10 cellular contexts compared by ENCODE assay signal in genomic region chr17:50785942-50786570, GRCh38. TPM values are rescaled to one million over a fixed set of nuclear protein-coding genes. Genes with fewer than 3 reads are reported as not detected.
DNase-seq lines count a peak whose midpoint lies in the region; ATAC-seq, FAIRE-seq and TF ChIP-seq lines count a peak whose summit lies in the region.
"Had no signal": no experiment of that assay in that cellular context is flagged by ENCODE, and none has a peak within 500 bp of the region (broad histone marks: within the 10 kb centered on the region; RNA-seq: fewer than 3 reads in every experiment).

No MANE protein-coding gene starts in this region.

- intact Hi-C loops in pancreas (cut with DNase I) = loop anchor here (10.0 kb wide), 2 partner anchors 49 to 169 kb away; partner anchors contain the start of gene WFIKKN2 (in 1 of the 3)

- in situ Hi-C loops in G401 (cut with HindIII; ENCODE audit: low sequenced_read_pairs) = loop anchor here (10.0 kb wide), 1 partner anchor 179 kb away; no protein-coding TSS in a partner anchor

- DNase-seq in G401 (ENCODE audit: low spot score) (peak; percentile 91), SHP77 treated with DMSO at 0.1 percent for 48 hours (lab: John Stamatoyannopoulos, UW) (peak; percentile 39), foreskin fibroblast (peak; percentile 64 to 81), pancreas (peak in 3 of 6 donors; percentile 45 to 60 (median 49)), NCI-H1930 (lab: John Stamatoyannopoulos, UW) (no peak), cortex of kidney (lab: John Stamatoyannopoulos, UW) (no peak), coronary artery (ENCODE audit: low spot score) (no peak)
- no peak for DNase-seq in activated T-cell treated with anti-CD3 and anti-CD28 coated beads, Interleukin-2, amount 50 U/mL, for 72 hours
- DNase-seq: activated naive CD8-positive, alpha-beta T cell treated with anti-CD3 and anti-CD28 coated beads, Interleukin-2, amount 10 ng/mL, durations not matched to agents 7 days and 5 days; islet precursor cell had no signal

- H3K27ac ChIP-seq in pancreas (peak overlapping the region in 2 of 4 donors; percentile 38 to 46), coronary artery (no peak overlapping the region)

- no peak overlapping the region for H3K4me3 Mint-ChIP-seq in activated T-cell treated with anti-CD3 and anti-CD28 coated beads, Interleukin-2, amount 50 U/mL, for 72 hours
- H3K4me3 Mint-ChIP-seq: activated naive CD8-positive, alpha-beta T cell treated with anti-CD3 and anti-CD28 coated beads, Interleukin-2, amount 10 ng/mL, durations not matched to agents 7 days and 5 days had no signal

- H3K27me3 Mint-ChIP-seq in activated T-cell treated with anti-CD3 and anti-CD28 coated beads, Interleukin-2, amount 50 U/mL, for 72 hours (ENCODE audit: low read depth) = no peaks in the 10 kb centered on the region

- FAIRE-seq in pancreas (lab: Jason Lieb, UNC) = no peak

- peaks cover 0 to 10% (median 9%) of the 10 kb centered on the region in 3 donors for H3K4me1 ChIP-seq in pancreas

- H3K9me3 ChIP-seq in pancreas = no peaks in the 10 kb centered on the region

- peak; percentile 81 to 88 (median 86) for ATAC-seq in pancreas
- ATAC-seq in activated T-cell treated with anti-CD3 and anti-CD28 coated beads, Interleukin-2, amount 50 U/mL, for 72 hours (replicated peaks in 1 of 2) = no peak

- no peaks in the 10 kb centered on the region for H3K9me3 Mint-ChIP-seq in activated T-cell treated with anti-CD3 and anti-CD28 coated beads, Interleukin-2, amount 50 U/mL, for 72 hours
- H3K9me3 Mint-ChIP-seq: activated naive CD8-positive, alpha-beta T cell treated with anti-CD3 and anti-CD28 coated beads, Interleukin-2, amount 10 ng/mL, durations not matched to agents 7 days and 5 days had no signal

- peaks cover 11% of the 10 kb centered on the region for H3K4me1 Mint-ChIP-seq in activated T-cell treated with anti-CD3 and anti-CD28 coated beads, Interleukin-2, amount 50 U/mL, for 72 hours (ENCODE audit: low read depth)

- H3K27me3 ChIP-seq in pancreas = no peaks in the 10 kb centered on the region

- no peaks in the 10 kb centered on the region for H3K36me3 ChIP-seq in pancreas

- H3K4me3 ChIP-seq in foreskin fibroblast (ENCODE audit: low read depth in 1 of 2, low read length in 2 of 2) (no peak overlapping the region), pancreas (no peak overlapping the region), coronary artery (no peak overlapping the region)

- H3K27ac Mint-ChIP-seq in activated T-cell treated with anti-CD3 and anti-CD28 coated beads, Interleukin-2, amount 50 U/mL, for 72 hours = no peak overlapping the region
- H3K27ac Mint-ChIP-seq: activated naive CD8-positive, alpha-beta T cell treated with anti-CD3 and anti-CD28 coated beads, Interleukin-2, amount 10 ng/mL, durations not matched to agents 7 days and 5 days had no signal

- 48 to 52% methylated on average over 9 of the region's 9 CpGs for WGBS in pancreas, 2 donors

- no peaks in the 10 kb centered on the region for H3K36me3 Mint-ChIP-seq in activated T-cell treated with anti-CD3 and anti-CD28 coated beads, Interleukin-2, amount 50 U/mL, for 72 hours (ENCODE audit: insufficient read depth in 2 of 2)
- H3K36me3 Mint-ChIP-seq: activated naive CD8-positive, alpha-beta T cell treated with anti-CD3 and anti-CD28 coated beads, Interleukin-2, amount 10 ng/mL, durations not matched to agents 7 days and 5 days had no signal

- TF ChIP-seq CTCF in foreskin fibroblast (IDR thresholded peaks at IDR 0.05; ENCODE audit: low read depth, low read length) (no peak), pancreas (IDR thresholded peaks at IDR 0.05) (no peak), coronary artery (IDR thresholded peaks at IDR 0.05) (no peak)

RNA-seq across cellular contexts. Expression of gene ANKRD40CL, which starts 18.7 kb away (rescaled TPM):
- not detected in 2 replicates for total RNA-seq in G401 (2014; rRNA removed; shearing (Covaris generic))
- under 1 TPM in 2 of 6 donors, not detected in 4; 0.16 to 0.46 TPM for total RNA-seq in pancreas
- polyA plus RNA-seq in pancreas = under 1 TPM in 1 of 2 donors, not detected in 1; 0.19 TPM
- total RNA-seq in activated T-cell treated with anti-CD3 and anti-CD28 coated beads, Interleukin-2, amount 50 U/mL, for 72 hours = not detected
- total RNA-seq: activated naive CD8-positive, alpha-beta T cell treated with anti-CD3 and anti-CD28 coated beads, Interleukin-2, amount 10 ng/mL, durations not matched to agents 7 days and 5 days had no signal

RNA-seq across cellular contexts. Expression of gene WFIKKN2, which starts 49.3 kb away (rescaled TPM):
- total RNA-seq in G401 (2014; rRNA removed; shearing (Covaris generic)) = 0.62 TPM in 1 of 2 replicates, not detected in the other
- total RNA-seq in pancreas = under 1 TPM; 0.09 to 0.19 (median 0.13) TPM
- polyA plus RNA-seq in pancreas = under 1 TPM; 0.15 to 0.45 TPM
- not detected for total RNA-seq in activated T-cell treated with anti-CD3 and anti-CD28 coated beads, Interleukin-2, amount 50 U/mL, for 72 hours
- total RNA-seq: activated naive CD8-positive, alpha-beta T cell treated with anti-CD3 and anti-CD28 coated beads, Interleukin-2, amount 10 ng/mL, durations not matched to agents 7 days and 5 days had no signal

Comparison
In these comparisons a context has a peak if more than half of its experiments do, and no peak if none do; other contexts are left out.
1. DNase-seq: peak in G401 (single experiment), SHP77 treated with DMSO at 0.1 percent for 48 hours (single experiment) and foreskin fibroblast (2 of 2); none in activated T-cell treated with anti-CD3 and anti-CD28 coated beads, Interleukin-2, amount 50 U/mL, for 72 hours (0 of 2), NCI-H1930 (0 of 2), cortex of kidney (single experiment) and coronary artery (single experiment).
2. ATAC-seq: peak in pancreas (4 of 4); none in activated T-cell treated with anti-CD3 and anti-CD28 coated beads, Interleukin-2, amount 50 U/mL, for 72 hours (0 of 2).